In genomic region chr21:42451941-42452340, GRCh38 we compare ENCODE assay signal across 17 cellular contexts. TPM values are rescaled to one million over a fixed set of nuclear protein-coding genes. Genes with fewer than 3 reads are reported as not detected.
DNase-seq lines count a peak whose midpoint lies in the region; ATAC-seq and TF ChIP-seq lines count a peak whose summit lies in the region.
"Had no signal": no experiment of that assay in that cellular context is flagged by ENCODE, and none has a peak within 500 bp of the region (broad histone marks: within the 10 kb centered on the region; RNA-seq: fewer than 3 reads in every experiment).

No MANE protein-coding gene starts in this region.

- ATAC-seq in DND-41 (ENCODE audit: insufficient read depth, low read depth), result no peak
- ATAC-seq in HG03175 (IDR thresholded peaks at IDR 0.05; ENCODE audit: unreplicated experiment), result no peak
- ATAC-seq: HepG2 had no signal

- TF ChIP-seq CTCF in DND-41 (IDR thresholded peaks at IDR 0.05; ENCODE audit: borderline replicate concordance, extremely low read depth, low read length, poor library complexity, severe bottlenecking) (no peak), glutamatergic neuron (IDR thresholded peaks at IDR 0.05; ENCODE audit: partially characterized antibody, unreplicated experiment) (no peak), spleen (IDR thresholded peaks at IDR 0.05 in 8 of 11, conservative IDR thresholded peaks at IDR 0.05 in 3 of 11) (no peak)

- peaks cover 6% of the 10 kb centered on the region for H3K9me3 Mint-ChIP-seq in glutamatergic neuron (ENCODE audit: unreplicated experiment)
- H3K9me3 Mint-ChIP-seq: CD8-positive, alpha-beta memory T cell had no signal

- H3K79me2 ChIP-seq in DND-41 (ENCODE audit: insufficient read depth, low read length), result no peaks in the 10 kb centered on the region

- intact Hi-C loops in spleen (cut with DNase I; ENCODE audit: low total_unique reads), result no loop called here

- H3K4me2 ChIP-seq in BLaER1 (peak overlapping the region; percentile 76), DND-41 (ENCODE audit: insufficient read depth, low read length) (no peak overlapping the region)

- no peaks in the 10 kb centered on the region for H3K36me3 ChIP-seq in BLaER1
- H3K36me3 ChIP-seq in DND-41 (ENCODE audit: insufficient read depth, low read length), result peaks cover 11% of the 10 kb centered on the region
- H3K36me3 ChIP-seq in spleen, result peaks cover 0 to 5% (median 0%) of the 10 kb centered on the region in 6 donors

- no peaks in the 10 kb centered on the region for H3K9me3 ChIP-seq in BLaER1
- H3K9me3 ChIP-seq in DND-41 (ENCODE audit: insufficient read depth, low read length, severe bottlenecking), result no peaks in the 10 kb centered on the region
- no peaks in the 10 kb centered on the region for H3K9me3 ChIP-seq in spleen
- H3K9me3 ChIP-seq: Caco-2 had no signal

- no peak overlapping the region for H3K4me3 Mint-ChIP-seq in glutamatergic neuron (ENCODE audit: unreplicated experiment)
- H3K4me3 Mint-ChIP-seq: CD8-positive, alpha-beta memory T cell; HFFc6 had no signal

- H3K27ac ChIP-seq in BLaER1 (peak overlapping the region; percentile 62), DND-41 (ENCODE audit: low read length) (peak overlapping the region; percentile 76; the same call in 1 of the 2 replicates), spleen (no peak overlapping the region)
- H3K27ac ChIP-seq: C4-2B had no signal

- H3K27me3 Mint-ChIP-seq in glutamatergic neuron (ENCODE audit: unreplicated experiment), result peaks cover 20% of the 10 kb centered on the region
- H3K27me3 Mint-ChIP-seq: CD8-positive, alpha-beta memory T cell had no signal

- DNase-seq in DND-41 (no peak), glutamatergic neuron (no peak), spleen (peak; percentile 57), superior temporal gyrus (ENCODE audit: extremely low spot score) (no peak), NCI-H345 (lab: John Stamatoyannopoulos, UW) (no peak)
- DNase-seq: ACHN; Caco-2; CD8-positive, alpha-beta memory T cell; GF-D8; HCEC 1CT; HFFc6 had no signal

- H3K4me1 Mint-ChIP-seq in glutamatergic neuron (ENCODE audit: low read depth, unreplicated experiment), result peaks cover 48% of the 10 kb centered on the region

- no peak overlapping the region for H2AFZ ChIP-seq in DND-41 (ENCODE audit: low read depth, low read length)

- H3K27ac Mint-ChIP-seq in glutamatergic neuron (ENCODE audit: unreplicated experiment), result peak overlapping the region; percentile 55
- H3K27ac Mint-ChIP-seq: HFFc6 had no signal

- H3K9ac ChIP-seq in BLaER1 (peak overlapping the region; percentile 37; the same call in 1 of the 2 replicates), DND-41 (ENCODE audit: low read depth, low read length) (no peak overlapping the region)

- H3K4me3 ChIP-seq in BLaER1 (no peak overlapping the region), DND-41 (ENCODE audit: low read depth in 1 of 2, low read length in 2 of 2) (no peak overlapping the region), spleen (no peak overlapping the region)

- no peaks in the 10 kb centered on the region for H3K36me3 Mint-ChIP-seq in glutamatergic neuron (ENCODE audit: unreplicated experiment)

- H3K27me3 ChIP-seq in BLaER1 (no peaks in the 10 kb centered on the region), DND-41 (ENCODE audit: insufficient read depth, low read length, poor library complexity) (no peaks in the 10 kb centered on the region), spleen (replicated peaks in 1 of 7) (peaks cover 0 to 12% (median 0%) of the 10 kb centered on the region in 7 donors)

- no peak for TF ChIP-seq POLR2A in spleen (IDR thresholded peaks at IDR 0.05)

- peaks cover 84% of the 10 kb centered on the region for H3K4me1 ChIP-seq in BLaER1
- H3K4me1 ChIP-seq in DND-41 (ENCODE audit: insufficient read depth, low read length), result peaks cover 56% of the 10 kb centered on the region
- H3K4me1 ChIP-seq in spleen, result peaks cover 0 to 34% (median 21%) of the 10 kb centered on the region in 6 donors
- H3K4me1 ChIP-seq: Caco-2 had no signal

- H4K20me1 ChIP-seq in BLaER1 (no peaks in the 10 kb centered on the region), DND-41 (ENCODE audit: insufficient read depth, low read length) (no peaks in the 10 kb centered on the region)

- 92 to 98% (median 95%) methylated on average over 9 of the region's 9 CpGs for WGBS in spleen, 5 donors

RNA-seq across cellular contexts. Expression of gene RSPH1, which starts 44.1 kb away (rescaled TPM):
- total RNA-seq in glutamatergic neuron (ENCODE audit: unreplicated experiment), result 0.42 TPM
- total RNA-seq in spleen, result under 1 TPM in 2 of 7 donors, not detected in 5; 0.25 to 0.33 TPM
- polyA plus RNA-seq in spleen, result under 1 TPM; 0.10 to 0.35 (median 0.26) TPM
- total RNA-seq: A172; CD8-positive, alpha-beta memory T cell; H4; HepG2; HFFc6 had no signal
- polyA plus RNA-seq: CD8-positive, alpha-beta memory T cell; HepG2 had no signal

RNA-seq across cellular contexts. Expression of gene UBASH3A, which starts 48.2 kb away (rescaled TPM):
- total RNA-seq in glutamatergic neuron (ENCODE audit: unreplicated experiment) (not detected), spleen (10 to 100 TPM in 5 of 7 donors, 1 to 10 TPM in 2; 7.2 to 16.3 (median 11.4) TPM)
- polyA plus RNA-seq in spleen, result 1 to 10 TPM; 2.6 to 4.2 (median 3.3) TPM
- total RNA-seq: A172, Caco-2, H4, HepG2, HFFc6 had no signal
- polyA plus RNA-seq: HepG2 had no signal

RNA-seq across cellular contexts. Expression of gene TMPRSS3, which starts 56.1 kb away (rescaled TPM):
- total RNA-seq in glutamatergic neuron (ENCODE audit: unreplicated experiment), result 0.71 TPM
- 1 to 10 TPM in 2 of 7 donors, under 1 TPM in 4, not detected in 1; 0.51 to 6.0 (median 0.78) TPM for total RNA-seq in spleen
- polyA plus RNA-seq in spleen, result under 1 TPM; 0.22 to 0.32 (median 0.24) TPM
- total RNA-seq: Caco-2, HFFc6 had no signal

Comparison
In these comparisons a context has a peak if more than half of its experiments do, and no peak if none do; other contexts are left out.
1. H3K27ac ChIP-seq: peak in BLaER1 (single experiment) and DND-41 (single experiment); none in spleen (0 of 8).